ENCODE assay signal across 8 cellular contexts in genomic region chr3:36991923-36992805, GRCh38. TPM values are rescaled to one million over a fixed set of nuclear protein-coding genes. Genes with fewer than 3 reads are reported as not detected.
DNase-seq lines count a peak whose midpoint lies in the region; ATAC-seq lines count a peak whose summit lies in the region.

No MANE protein-coding gene starts in this region.

- H3K36me3 Mint-ChIP-seq in activated T-cell treated with anti-CD3 and anti-CD28 coated beads, Interleukin-2, amount 50 U/mL, for 4 hours (ENCODE audit: insufficient read depth) = peaks cover 25% of the 10 kb centered on the region
- peaks cover 59% of the 10 kb centered on the region for H3K36me3 Mint-ChIP-seq in activated naive CD8-positive, alpha-beta T cell treated with anti-CD3 and anti-CD28 coated beads, Interleukin-2, amount 50 U/mL, for 24 hours (ENCODE audit: low read depth)

- no peak overlapping the region for H3K4me3 Mint-ChIP-seq in activated T-cell treated with anti-CD3 and anti-CD28 coated beads, Interleukin-2, amount 50 U/mL, for 4 hours
- H3K4me3 Mint-ChIP-seq in activated naive CD8-positive, alpha-beta T cell treated with anti-CD3 and anti-CD28 coated beads, Interleukin-2, amount 50 U/mL, for 24 hours = no peak overlapping the region

- peak; percentile 17 for DNase-seq in activated T-cell treated with anti-CD3 and anti-CD28 coated beads for 48 hours (ENCODE audit: low read depth)
- DNase-seq in activated T-cell treated with anti-CD3 and anti-CD28 coated beads, Interleukin-2, amount 50 U/mL, for 4 hours = no peak
- peak; percentile 23 for DNase-seq in activated naive CD8-positive, alpha-beta T cell treated with anti-CD3 and anti-CD28 coated beads, Interleukin-2, amount 50 U/mL, for 24 hours
- DNase-seq in inferior parietal cortex (ENCODE audit: extremely low spot score) = peak; percentile 60
- peak; percentile 51 for DNase-seq in superior temporal gyrus (ENCODE audit: extremely low spot score)
- no peak for DNase-seq in NCI-H1417 (lab: John Stamatoyannopoulos, UW)
- no peak for DNase-seq in NCI-H187 treated with DMSO at 0.1 percent for 48 hours (lab: John Stamatoyannopoulos, UW)
- no peak for DNase-seq in NCI-H510A (lab: John Stamatoyannopoulos, UW)

- H3K9me3 Mint-ChIP-seq in activated T-cell treated with anti-CD3 and anti-CD28 coated beads, Interleukin-2, amount 50 U/mL, for 4 hours = no peaks in the 10 kb centered on the region
- no peaks in the 10 kb centered on the region for H3K9me3 Mint-ChIP-seq in activated naive CD8-positive, alpha-beta T cell treated with anti-CD3 and anti-CD28 coated beads, Interleukin-2, amount 50 U/mL, for 24 hours

- no peak overlapping the region for H3K27ac Mint-ChIP-seq in activated naive CD8-positive, alpha-beta T cell treated with anti-CD3 and anti-CD28 coated beads, Interleukin-2, amount 50 U/mL, for 24 hours

- ATAC-seq in activated T-cell treated with anti-CD3 and anti-CD28 coated beads, Interleukin-2, amount 50 U/mL, for 4 hours = no peak
- no peak for ATAC-seq in activated naive CD8-positive, alpha-beta T cell treated with anti-CD3 and anti-CD28 coated beads, Interleukin-2, amount 50 U/mL, for 24 hours

- no peaks in the 10 kb centered on the region for H3K27me3 Mint-ChIP-seq in activated T-cell treated with anti-CD3 and anti-CD28 coated beads, Interleukin-2, amount 50 U/mL, for 4 hours (ENCODE audit: low read depth)
- H3K27me3 Mint-ChIP-seq in activated naive CD8-positive, alpha-beta T cell treated with anti-CD3 and anti-CD28 coated beads, Interleukin-2, amount 50 U/mL, for 24 hours = no peaks in the 10 kb centered on the region

- H3K4me1 Mint-ChIP-seq in activated T-cell treated with anti-CD3 and anti-CD28 coated beads, Interleukin-2, amount 50 U/mL, for 4 hours (ENCODE audit: low read depth) = peaks cover 51% of the 10 kb centered on the region
- H3K4me1 Mint-ChIP-seq in activated naive CD8-positive, alpha-beta T cell treated with anti-CD3 and anti-CD28 coated beads, Interleukin-2, amount 50 U/mL, for 24 hours = peaks cover 50% of the 10 kb centered on the region

RNA-seq across cellular contexts. Expression of gene EPM2AIP1, which starts 0.8 kb away (rescaled TPM):
- total RNA-seq in activated T-cell treated with anti-CD3 and anti-CD28 coated beads, Interleukin-2, amount 50 U/mL, for 4 hours = 1 to 10 TPM; 5.0 to 9.8 (median 7.2) TPM

RNA-seq across cellular contexts. Expression of gene MLH1, which starts 1.2 kb away (rescaled TPM):
- 10 to 100 TPM; 50.7 to 63.9 (median 56.2) TPM for total RNA-seq in activated T-cell treated with anti-CD3 and anti-CD28 coated beads, Interleukin-2, amount 50 U/mL, for 4 hours

RNA-seq across cellular contexts. Expression of gene TRANK1, which starts 47.3 kb away (rescaled TPM):
- total RNA-seq in activated T-cell treated with anti-CD3 and anti-CD28 coated beads, Interleukin-2, amount 50 U/mL, for 4 hours = 1 to 10 TPM; 2.2 to 3.8 (median 2.7) TPM

Comparison
In these comparisons a context has a peak if more than half of its experiments do, and no peak if none do; other contexts are left out.
1. DNase-seq: peak in activated T-cell treated with anti-CD3 and anti-CD28 coated beads for 48 hours (single experiment), activated naive CD8-positive, alpha-beta T cell treated with anti-CD3 and anti-CD28 coated beads, Interleukin-2, amount 50 U/mL, for 24 hours (single experiment), inferior parietal cortex (single experiment) and superior temporal gyrus (single experiment); none in activated T-cell treated with anti-CD3 and anti-CD28 coated beads, Interleukin-2, amount 50 U/mL, for 4 hours (single experiment), NCI-H1417 (0 of 3), NCI-H187 treated with DMSO at 0.1 percent for 48 hours (single experiment) and NCI-H510A (single experiment).